In the genomic region with DNA sequence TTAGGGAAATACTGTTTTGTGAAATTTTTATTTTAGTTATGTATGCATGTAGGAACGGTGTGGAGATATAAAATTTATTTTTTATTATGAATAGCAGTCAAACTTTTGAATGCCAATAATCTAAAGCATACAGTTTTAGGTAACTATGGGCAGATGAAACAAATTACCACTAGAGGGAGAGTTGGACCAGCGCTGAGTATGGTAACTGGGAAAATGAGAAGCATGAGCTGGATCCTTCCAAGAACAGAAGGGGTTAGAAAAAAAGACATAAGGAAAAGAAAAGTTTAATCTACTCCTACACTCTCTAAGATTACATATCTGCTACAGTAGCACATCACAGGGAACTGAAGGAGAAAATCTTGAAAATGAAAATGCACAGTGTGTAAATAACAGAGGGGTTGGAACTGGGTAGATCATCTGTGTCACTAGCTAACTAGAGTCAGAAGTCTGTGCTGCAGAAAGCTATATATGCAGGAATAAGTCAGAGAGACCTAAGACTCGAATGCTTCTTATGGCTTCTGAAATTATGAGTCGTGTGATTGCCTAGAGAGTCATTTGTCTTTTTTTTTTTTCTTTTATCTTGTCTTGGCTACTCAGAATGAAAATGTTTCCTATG, we compare ENCODE assay signal across 1 cellular context.
TF ChIP-seq lines count a peak whose summit lies in the region.

No MANE protein-coding gene starts in this region.

TF ChIP-seq in HepG2, 621 proteins besides CTCF, POLR2A, EP300 and RAD21:
- TF ChIP-seq, protein P1, sequence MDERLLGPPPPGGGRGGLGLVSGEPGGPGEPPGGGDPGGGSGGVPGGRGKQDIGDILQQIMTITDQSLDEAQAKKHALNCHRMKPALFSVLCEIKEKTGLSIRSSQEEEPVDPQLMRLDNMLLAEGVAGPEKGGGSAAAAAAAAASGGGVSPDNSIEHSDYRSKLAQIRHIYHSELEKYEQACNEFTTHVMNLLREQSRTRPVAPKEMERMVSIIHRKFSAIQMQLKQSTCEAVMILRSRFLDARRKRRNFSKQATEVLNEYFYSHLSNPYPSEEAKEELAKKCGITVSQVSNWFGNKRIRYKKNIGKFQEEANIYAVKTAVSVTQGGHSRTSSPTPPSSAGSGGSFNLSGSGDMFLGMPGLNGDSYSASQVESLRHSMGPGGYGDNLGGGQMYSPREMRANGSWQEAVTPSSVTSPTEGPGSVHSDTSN (CRISPR knock-in tag; IDR thresholded peaks at IDR 0.05): no peak
- TF ChIP-seq STAG1 (CRISPR knock-in tag; IDR thresholded peaks at IDR 0.05) (peak; percentile 57), TBL1XR1 (IDR thresholded peaks at IDR 0.05; ENCODE audit: borderline replicate concordance, low read length, partially characterized antibody) (no peak), SMC3 (IDR thresholded peaks at IDR 0.05; ENCODE audit: low read length) (peak; percentile 55; the same call in 1 of the 2 replicates), ZNF143 (CRISPR knock-in tag; IDR thresholded peaks at IDR 0.05) (no peak)
